In the genomic region with DNA sequence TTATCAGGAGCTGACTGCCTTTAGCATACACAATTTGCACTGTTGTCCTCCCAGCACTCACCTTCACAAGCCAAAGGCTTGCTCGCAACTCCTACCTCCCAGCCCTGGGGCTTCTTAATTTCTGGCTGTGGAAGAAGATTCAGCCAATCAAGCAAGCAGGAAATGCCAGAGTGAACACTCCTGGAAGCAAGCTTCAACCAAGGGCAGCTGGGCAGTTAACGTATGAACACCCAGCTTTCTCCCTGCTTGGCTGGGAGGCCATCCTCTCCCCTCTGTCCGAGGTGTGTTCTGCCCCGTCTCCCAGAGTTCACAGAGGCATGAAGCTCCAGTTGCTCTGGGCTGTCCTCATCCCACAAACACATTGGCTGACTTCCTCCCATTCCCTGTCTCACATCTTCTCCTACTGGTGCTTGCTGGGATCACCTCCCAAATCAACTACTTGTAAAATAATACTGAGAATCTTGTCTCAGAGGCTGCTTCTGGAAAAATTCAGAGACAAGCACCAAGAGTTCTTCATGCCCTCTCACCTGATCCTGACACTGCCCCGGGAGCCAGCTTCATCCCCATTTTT, we compare ENCODE assay signal across 2 cellular contexts.
TF ChIP-seq lines count a peak whose summit lies in the region.

No MANE protein-coding gene starts in this region.

TF ChIP-seq in HEK293, 187 proteins besides CTCF, POLR2A, EP300 and RAD21:
- TF ChIP-seq ZNF629 (tag by site-specific recombination; IDR thresholded peaks at IDR 0.05): no peak
- no peak for TF ChIP-seq KLF16 (tag by site-specific recombination; IDR thresholded peaks at IDR 0.05)
- TF ChIP-seq ZBTB7A (tag by site-specific recombination; IDR thresholded peaks at IDR 0.05; ENCODE audit: low read depth): no peak
- peak; percentile 10; the same call in 1 of the 2 replicates for TF ChIP-seq ZNF654 (tag by site-specific recombination; IDR thresholded peaks at IDR 0.05; ENCODE audit: low read depth)

TF ChIP-seq in K562, 482 proteins besides CTCF, POLR2A, EP300 and RAD21:
- TF ChIP-seq HDGF (IDR thresholded peaks at IDR 0.05) (no peak), GTF2E2 (tag; IDR thresholded peaks at IDR 0.05) (no peak), SMARCE1 (IDR thresholded peaks at IDR 0.05) (no peak), THRAP3 (IDR thresholded peaks at IDR 0.05; ENCODE audit: borderline replicate concordance) (no peak), CBX3 (IDR thresholded peaks at IDR 0.05; ENCODE audit: borderline replicate concordance in 1 of 2, low read length in 2 of 2) (no peak)
- TF ChIP-seq, protein P1, sequence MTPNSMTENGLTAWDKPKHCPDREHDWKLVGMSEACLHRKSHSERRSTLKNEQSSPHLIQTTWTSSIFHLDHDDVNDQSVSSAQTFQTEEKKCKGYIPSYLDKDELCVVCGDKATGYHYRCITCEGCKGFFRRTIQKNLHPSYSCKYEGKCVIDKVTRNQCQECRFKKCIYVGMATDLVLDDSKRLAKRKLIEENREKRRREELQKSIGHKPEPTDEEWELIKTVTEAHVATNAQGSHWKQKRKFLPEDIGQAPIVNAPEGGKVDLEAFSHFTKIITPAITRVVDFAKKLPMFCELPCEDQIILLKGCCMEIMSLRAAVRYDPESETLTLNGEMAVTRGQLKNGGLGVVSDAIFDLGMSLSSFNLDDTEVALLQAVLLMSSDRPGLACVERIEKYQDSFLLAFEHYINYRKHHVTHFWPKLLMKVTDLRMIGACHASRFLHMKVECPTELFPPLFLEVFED (CRISPR knock-in tag; conservative IDR thresholded peaks at IDR 0.05): no peak
- TF ChIP-seq, protein P2, sequence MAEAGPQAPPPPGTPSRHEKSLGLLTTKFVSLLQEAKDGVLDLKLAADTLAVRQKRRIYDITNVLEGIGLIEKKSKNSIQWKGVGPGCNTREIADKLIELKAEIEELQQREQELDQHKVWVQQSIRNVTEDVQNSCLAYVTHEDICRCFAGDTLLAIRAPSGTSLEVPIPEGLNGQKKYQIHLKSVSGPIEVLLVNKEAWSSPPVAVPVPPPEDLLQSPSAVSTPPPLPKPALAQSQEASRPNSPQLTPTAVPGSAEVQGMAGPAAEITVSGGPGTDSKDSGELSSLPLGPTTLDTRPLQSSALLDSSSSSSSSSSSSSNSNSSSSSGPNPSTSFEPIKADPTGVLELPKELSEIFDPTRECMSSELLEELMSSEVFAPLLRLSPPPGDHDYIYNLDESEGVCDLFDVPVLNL (CRISPR knock-in tag; IDR thresholded peaks at IDR 0.05; ENCODE audit: low read depth): no peak
